ENCODE assay signal across 9 cellular contexts in genomic region chr16:90047714-90048346, GRCh38. TPM values are rescaled to one million over a fixed set of nuclear protein-coding genes. Genes with fewer than 3 reads are reported as not detected.
DNase-seq lines count a peak whose midpoint lies in the region; TF ChIP-seq lines count a peak whose summit lies in the region.
"Had no signal": no experiment of that assay in that cellular context is flagged by ENCODE, and none has a peak within 500 bp of the region (broad histone marks: within the 10 kb centered on the region; RNA-seq: fewer than 3 reads in every experiment).

No MANE protein-coding gene starts in this region.

- H3K27me3 ChIP-seq in H7 (ENCODE audit: control insufficient read depth, insufficient read depth, low read length), result no peaks in the 10 kb centered on the region
- H3K27me3 ChIP-seq in ascending aorta, result no peaks in the 10 kb centered on the region
- no peaks in the 10 kb centered on the region for H3K27me3 ChIP-seq in iPS-18a (ENCODE audit: control insufficient read depth, insufficient read depth, low read length)

- in situ Hi-C loops in KBM-7 (cut with MboI; ENCODE audit: low pct_unique_long_range_greater_than_20kb, low sequenced_read_pairs), result no loop called here

- H3K4me1 ChIP-seq in ascending aorta (peaks cover 4 to 15% of the 10 kb centered on the region in 2 donors), iPS-18a (ENCODE audit: control insufficient read depth, low read depth, low read length) (no peaks in the 10 kb centered on the region)

- intact Hi-C loops in ascending aorta (cut with DNase I), result no loop called here

- no peak overlapping the region for H3K9ac ChIP-seq in iPS-18a (ENCODE audit: low read length)

- H3K4me3 ChIP-seq in H7 (ENCODE audit: insufficient read depth, low read depth, low read length), result peak overlapping the region; percentile 56
- H3K4me3 ChIP-seq in ascending aorta, result peak overlapping the region; percentile 41 to 70
- H3K4me3 ChIP-seq in iPS-18a (ENCODE audit: low read length), result peak overlapping the region; percentile 52
- H3K4me3 ChIP-seq in skin epidermis, result peak overlapping the region in 5 of 7 experiments; percentile 2 to 34 (median 19)

- DNase-seq in H7 (peak; percentile 97), ascending aorta (ENCODE audit: low spot score in 2 of 2) (peak in 1 of 2 donors; percentile 63), anterior cingulate cortex (lab: John Stamatoyannopoulos, UW) (no peak), KBM-7 (no peak), midbrain (lab: John Stamatoyannopoulos, UW) (no peak)
- no peak for DNase-seq in central memory CD4-positive, alpha-beta T cell
- DNase-seq: SHP77 had no signal

- H3K27ac ChIP-seq in ascending aorta (no peak overlapping the region), iPS-18a (ENCODE audit: low read length) (no peak overlapping the region), skin epidermis (peak overlapping the region in 3 of 21 experiments; percentile 44 to 73 (median 62))

- H3K36me3 ChIP-seq in H7 (replicated peaks; ENCODE audit: control insufficient read depth, insufficient read depth, low read length) (peaks cover 3% of the 10 kb centered on the region), ascending aorta (peaks cover 0 to 5% of the 10 kb centered on the region in 2 donors), iPS-18a (ENCODE audit: control insufficient read depth, low read depth, low read length) (no peaks in the 10 kb centered on the region)

- H3K9me3 ChIP-seq in ascending aorta (no peaks in the 10 kb centered on the region), iPS-18a (ENCODE audit: control insufficient read depth, low read depth, low read length) (no peaks in the 10 kb centered on the region)

- TF ChIP-seq CTCF in ascending aorta (IDR thresholded peaks at IDR 0.05), result no peak

RNA-seq across cellular contexts. Expression of gene DBNDD1, which starts 28.6 kb away (rescaled TPM):
- 59.7 and 71.4 TPM in 2 replicates for total RNA-seq in H7 (2014; rRNA removed; shearing (Covaris generic))
- 2.7 TPM for total RNA-seq in ascending aorta

RNA-seq across cellular contexts. Expression of gene PRDM7, which starts 29.3 kb away (rescaled TPM):
- total RNA-seq in H7 (2014; rRNA removed; shearing (Covaris generic)), result not detected in 2 replicates
- total RNA-seq in ascending aorta, result not detected

Comparison
In these comparisons a context has a peak if more than half of its experiments do, and no peak if none do; other contexts are left out.
1. RNA of gene DBNDD1, which starts 28.6 kb away (total RNA-seq): 59.7 to 71.4 TPM in H7; 2.7 TPM in ascending aorta (single experiment); every median in the first group is over 10 times any median in the second.
2. Peak in every context shown above with its lines, with median percentiles within 50 percentile points of each other: H3K4me3 ChIP-seq.